In genomic region chr19:1410789-1411188, GRCh38 we compare ENCODE assay signal across 10 cellular contexts. TPM values are rescaled to one million over a fixed set of nuclear protein-coding genes. Genes with fewer than 3 reads are reported as not detected.
A peak's percentile ranks its signal among the peaks of the same experiment; 100 is the strongest.
DNase-seq lines count a peak whose midpoint lies in the region; ATAC-seq and TF ChIP-seq lines count a peak whose summit lies in the region.
"Had no signal": no experiment of that assay in that cellular context is flagged by ENCODE, and none has a peak within 500 bp of the region (broad histone marks: within the 10 kb centered on the region; RNA-seq: fewer than 3 reads in every experiment).

No MANE protein-coding gene starts in this region.

- in situ Hi-C loops in astrocyte of the cerebellum (cut with HindIII; ENCODE audit: low sequenced_read_pairs), result loop anchor here (5.0 kb wide), 2 partner anchors 88 to 128 kb away; no protein-coding TSS in a partner anchor
- in situ Hi-C loops in transverse colon (cut with MboI; ENCODE audit: low pct_ligation_motif_present in 1 of 4, low pct_unique_long_range_greater_than_20kb in 1 of 4, low sequenced_read_pairs in 3 of 4), result no loop called here

- TF ChIP-seq EP300 in transverse colon (IDR thresholded peaks at IDR 0.05; ENCODE audit: low read depth), result no peak

- H3K4me3 ChIP-seq in heart right ventricle (peak overlapping the region in 3 of 10 donors; percentile 13 to 99 (median 99)), astrocyte of the cerebellum (ENCODE audit: low read depth, low read length) (peak overlapping the region; percentile 14), lung (no peak overlapping the region), transverse colon (no peak overlapping the region)

- DNase-seq in heart right ventricle, result no peak
- no peak for DNase-seq in left ventricle myocardium superior
- DNase-seq in astrocyte of the cerebellum (ENCODE audit: low read depth), result no peak
- DNase-seq in lung (ENCODE audit: low spot score), result no peak
- DNase-seq in transverse colon, result no peak
- DNase-seq in ureter (ENCODE audit: low spot score), result no peak
- DNase-seq: activated effector memory CD4-positive, alpha-beta T cell treated with anti-CD3 and anti-CD28 coated beads, Interleukin-2, amount 50 U/mL, for 16 hours; NCI-H187 had no signal

- H3K9me3 ChIP-seq in heart right ventricle, result no peaks in the 10 kb centered on the region
- H3K9me3 ChIP-seq in lung (ENCODE audit: control insufficient read depth in 2 of 2, insufficient read depth in 1 of 2, low read length in 1 of 2), result no peaks in the 10 kb centered on the region
- no peaks in the 10 kb centered on the region for H3K9me3 ChIP-seq in transverse colon

- intact Hi-C loops in heart right ventricle (cut with DNase I) (loop anchor here in 1 of 10 donors (10.0 kb wide), 1 partner anchor 136 kb away; the partner anchor contains the start of gene FAM174C), left ventricle myocardium superior (cut with micrococcal nuclease) (no loop called here), transverse colon (cut with DNase I; ENCODE audit: low total_unique reads) (no loop called here)

- peaks cover 0 to 29% (median 3%) of the 10 kb centered on the region in 9 donors for H3K36me3 ChIP-seq in heart right ventricle
- H3K36me3 ChIP-seq in lung (ENCODE audit: control insufficient read depth in 2 of 2, insufficient read depth in 2 of 2, low read length in 2 of 2), result peaks cover 0 to 14% of the 10 kb centered on the region in 2 donors
- no peaks in the 10 kb centered on the region for H3K36me3 ChIP-seq in transverse colon

- ATAC-seq in heart right ventricle (no peak), left ventricle myocardium superior (no peak), lung (ENCODE audit: insufficient read depth, low FRiP score) (no peak), GM18867 (IDR thresholded peaks at IDR 0.05; ENCODE audit: unreplicated experiment) (no peak), GM19397 (IDR thresholded peaks at IDR 0.05; ENCODE audit: unreplicated experiment) (no peak)

- H3K27me3 ChIP-seq in heart right ventricle (no peaks in the 10 kb centered on the region), lung (ENCODE audit: control insufficient read depth, insufficient read depth) (no peaks in the 10 kb centered on the region), transverse colon (no peaks in the 10 kb centered on the region)

- H3K27ac ChIP-seq in heart right ventricle (peak overlapping the region in 9 of 10 donors; percentile 60 to 99 (median 78)), lung (ENCODE audit: low read depth in 1 of 2, low read length in 1 of 2) (peak overlapping the region; percentile 34 to 93), transverse colon (peak overlapping the region in 3 of 4 donors; percentile 31 to 96 (median 39))

- H3K4me1 ChIP-seq in heart right ventricle (peaks cover 46 to 80% (median 75%) of the 10 kb centered on the region in 9 donors), lung (ENCODE audit: control insufficient read depth in 2 of 2, insufficient read depth in 2 of 2, low read length in 2 of 2) (peaks cover 17 to 40% of the 10 kb centered on the region in 2 donors), transverse colon (peaks cover 39 to 66% (median 62%) of the 10 kb centered on the region in 4 donors)

- TF ChIP-seq CTCF in heart right ventricle (IDR thresholded peaks at IDR 0.05) (no peak), astrocyte of the cerebellum (IDR thresholded peaks at IDR 0.05; ENCODE audit: low read depth, low read length, missing control alignments) (no peak), lung (IDR thresholded peaks at IDR 0.05; ENCODE audit: control extremely low read depth, extremely low read depth) (no peak), transverse colon (IDR thresholded peaks at IDR 0.05) (no peak)

- WGBS in heart right ventricle, 2 donors, result 62 to 67% methylated on average over 9 of the region's 9 CpGs
- 82 to 84% methylated on average over 9 of the region's 9 CpGs for WGBS in lung, 2 donors
- 56 to 76% methylated on average over 4 to 6 of the region's 9 CpGs for WGBS in transverse colon (ENCODE audit: low coverage in 1 of 2), 2 donors

- no peak for TF ChIP-seq POLR2A in transverse colon (IDR thresholded peaks at IDR 0.05)

RNA-seq across cellular contexts. Expression of gene DAZAP1, which starts 3.4 kb away (rescaled TPM):
- total RNA-seq in heart right ventricle (100 to 1,000 TPM in 2 of 10 donors, 10 to 100 TPM in 8; 56.7 to 111 (median 73.8) TPM), left ventricle myocardium superior (96.7 TPM), lung (100 to 1,000 TPM in 1 of 2 donors, 10 to 100 TPM in 1; 61.4 to 125 TPM), transverse colon (10 to 100 TPM; 36.3 to 77.2 (median 41.6) TPM), ureter (137 TPM)
- polyA plus RNA-seq in heart right ventricle (10 to 100 TPM; 82.6 to 91.3 TPM), lung (10 to 100 TPM; 77.3 to 82.8 TPM)

RNA-seq across cellular contexts. Expression of gene GAMT, which starts 9.4 kb away (rescaled TPM):
- total RNA-seq in heart right ventricle (10 to 100 TPM; 53.4 to 89.2 (median 72.1) TPM), left ventricle myocardium superior (92.5 TPM), lung (1 to 10 TPM; 7.1 to 8.6 TPM), transverse colon (1 to 10 TPM; 1.4 to 4.4 (median 2.9) TPM), ureter (9.3 TPM)
- polyA plus RNA-seq in heart right ventricle (100 to 1,000 TPM in 1 of 2 donors, 10 to 100 TPM in 1; 30.8 to 260 TPM), lung (1 to 10 TPM; 2.9 to 7.6 TPM)

RNA-seq across cellular contexts. Expression of gene NDUFS7, which starts 27.1 kb away (rescaled TPM):
- total RNA-seq in heart right ventricle (100 to 1,000 TPM; 248 to 446 (median 377) TPM), left ventricle myocardium superior (461 TPM), lung (100 to 1,000 TPM in 1 of 2 donors, 10 to 100 TPM in 1; 33.4 to 114 TPM), transverse colon (100 to 1,000 TPM in 3 of 4 donors, 10 to 100 TPM in 1; 32.2 to 196 (median 156) TPM), ureter (93.5 TPM)
- polyA plus RNA-seq in heart right ventricle (100 to 1,000 TPM; 307 to 498 TPM), lung (100 to 1,000 TPM; 103 to 133 TPM)

RNA-seq across cellular contexts. Expression of gene RPS15, which starts 27.4 kb away (rescaled TPM):
- total RNA-seq in heart right ventricle (100 to 1,000 TPM; 480 to 720 (median 539) TPM), left ventricle myocardium superior (625 TPM), lung (1,000 to 10,000 TPM in 1 of 2 donors, 100 to 1,000 TPM in 1; 574 to 1,157 TPM), transverse colon (1,000 to 10,000 TPM; 1,367 to 2,740 (median 2,511) TPM), ureter (1,085 TPM)
- polyA plus RNA-seq in heart right ventricle (1,000 to 10,000 TPM; 2,400 to 3,724 TPM), lung (1,000 to 10,000 TPM; 2,710 to 2,993 TPM)

RNA-seq across cellular contexts. Expression of gene APC2, which starts 39.1 kb away (rescaled TPM):
- total RNA-seq in heart right ventricle (under 1 TPM in 9 of 10 donors, not detected in 1; 0.02 to 0.23 (median 0.08) TPM), left ventricle myocardium superior (0.17 TPM), lung (under 1 TPM; 0.15 to 0.37 TPM), transverse colon (1 to 10 TPM in 1 of 4 donors, under 1 TPM in 3; under 0.01 to 6.0 (median 0.36) TPM), ureter (0.26 TPM)
- polyA plus RNA-seq in heart right ventricle (under 1 TPM; 0.13 to 0.15 TPM), lung (under 1 TPM; 0.01 to 0.04 TPM)
